In genomic region chr14:103067231-103067954, GRCh38 we compare ENCODE assay signal across 1 cellular context.
TF ChIP-seq lines count a peak whose summit lies in the region.

No MANE protein-coding gene starts in this region.

TF ChIP-seq in WTC11, 78 proteins besides CTCF, POLR2A, EP300 and RAD21 (continued from another document):
- no peak for TF ChIP-seq FOXP4 (CRISPR knock-in tag; IDR thresholded peaks at IDR 0.05)
- TF ChIP-seq ATF2 (CRISPR knock-in tag; IDR thresholded peaks at IDR 0.05; ENCODE audit: borderline replicate concordance, low read depth), result no peak
- TF ChIP-seq KAT7 (CRISPR knock-in tag; IDR thresholded peaks at IDR 0.05; ENCODE audit: borderline replicate concordance), result no peak
- TF ChIP-seq USF1 (CRISPR knock-in tag; IDR thresholded peaks at IDR 0.05), result no peak
- TF ChIP-seq GRHL2 (CRISPR knock-in tag; IDR thresholded peaks at IDR 0.05; ENCODE audit: insufficient replicate concordance, severe bottlenecking), result no peak
- no peak for TF ChIP-seq NR3C1 (CRISPR knock-in tag; conservative IDR thresholded peaks at IDR 0.05; ENCODE audit: low read depth)
- TF ChIP-seq JAZF1 (CRISPR knock-in tag; IDR thresholded peaks at IDR 0.05), result no peak
- no peak for TF ChIP-seq MYBL2 (CRISPR knock-in tag; IDR thresholded peaks at IDR 0.05)
- no peak for TF ChIP-seq AR (CRISPR knock-in tag; IDR thresholded peaks at IDR 0.05)
- no peak for TF ChIP-seq GTF2I (CRISPR knock-in tag; conservative IDR thresholded peaks at IDR 0.05)
- TF ChIP-seq FOXK1 (CRISPR knock-in tag; IDR thresholded peaks at IDR 0.05), result no peak
